Comparison of ENCODE assay signal across 8 cellular contexts in genomic region chr2:181178823-181179412, GRCh38.
DNase-seq lines count a peak whose midpoint lies in the region; ATAC-seq and TF ChIP-seq lines count a peak whose summit lies in the region.

No MANE protein-coding gene starts in this region.

- peaks cover 14% of the 10 kb centered on the region for H3K4me1 Mint-ChIP-seq in activated T-helper 17 cell treated with anti-CD3 and anti-CD28 coated beads, Interleukin-2, amount 50 U/mL, for 72 hours
- H3K4me1 Mint-ChIP-seq in naive B cell = peaks cover 4 to 6% (median 5%) of the 10 kb centered on the region in 3 donors

- peak; percentile 63 for ATAC-seq in GM19324 (IDR thresholded peaks at IDR 0.05; ENCODE audit: low FRiP score, unreplicated experiment)
- ATAC-seq in activated T-helper 17 cell treated with anti-CD3 and anti-CD28 coated beads, Interleukin-2, amount 50 U/mL, for 72 hours (replicated peaks) = peak; percentile 65
- peak; percentile 72 to 83 for ATAC-seq in naive B cell (ENCODE audit: low read depth in 2 of 2)

- peaks cover 3% of the 10 kb centered on the region for H3K9me3 Mint-ChIP-seq in activated T-helper 17 cell treated with anti-CD3 and anti-CD28 coated beads, Interleukin-2, amount 50 U/mL, for 72 hours
- no peaks in the 10 kb centered on the region for H3K9me3 Mint-ChIP-seq in naive B cell

- peaks cover 6% of the 10 kb centered on the region; the same call in 1 of the 2 replicates for H3K36me3 ChIP-seq in KOPT-K1 (ENCODE audit: insufficient read depth, low read length)

- no peaks in the 10 kb centered on the region for H3K27me3 Mint-ChIP-seq in activated T-helper 17 cell treated with anti-CD3 and anti-CD28 coated beads, Interleukin-2, amount 50 U/mL, for 72 hours
- no peaks in the 10 kb centered on the region for H3K27me3 Mint-ChIP-seq in naive B cell

- peak; percentile 34 for TF ChIP-seq CTCF in AG10803 (conservative IDR thresholded peaks at IDR 0.05; ENCODE audit: low read length)

- no peak overlapping the region for H3K4me3 ChIP-seq in AG10803 (ENCODE audit: low read length)

- H3K27ac ChIP-seq in KOPT-K1 (ENCODE audit: low read depth, low read length, poor library complexity, severe bottlenecking) = peak overlapping the region; percentile 28

- H3K27ac Mint-ChIP-seq in activated T-helper 17 cell treated with anti-CD3 and anti-CD28 coated beads, Interleukin-2, amount 50 U/mL, for 72 hours = peak overlapping the region; percentile 67
- no peak overlapping the region for H3K27ac Mint-ChIP-seq in naive B cell

- peaks cover 11% of the 10 kb centered on the region for H3K9me3 ChIP-seq in KOPT-K1 (ENCODE audit: insufficient read depth, low read length, poor library complexity, severe bottlenecking)

- DNase-seq in AG10803 (ENCODE audit: low read depth) (no peak), naive B cell (peak; percentile 18), head of caudate nucleus (no peak), NCI-H2196 treated with DMSO at 0.1 percent for 48 hours (lab: John Stamatoyannopoulos, UW; ENCODE audit: unreplicated experiment) (no peak)
- DNase-seq in NK-92 treated with Interleukin-12 subunit alpha and Interleukin-12 subunit beta, amount 100 ng/mL, for 24 hours (lab: John Stamatoyannopoulos, UW) = no peak

- intact Hi-C loops in head of caudate nucleus (cut with DNase I) = no loop called here

- no peaks in the 10 kb centered on the region for H3K36me3 Mint-ChIP-seq in activated T-helper 17 cell treated with anti-CD3 and anti-CD28 coated beads, Interleukin-2, amount 50 U/mL, for 72 hours (ENCODE audit: low read depth)
- H3K36me3 Mint-ChIP-seq in naive B cell = no peaks in the 10 kb centered on the region

- peak overlapping the region; percentile 48 for H3K4me3 Mint-ChIP-seq in activated T-helper 17 cell treated with anti-CD3 and anti-CD28 coated beads, Interleukin-2, amount 50 U/mL, for 72 hours
- no peak overlapping the region for H3K4me3 Mint-ChIP-seq in naive B cell
